9 cellular contexts compared by ENCODE assay signal in genomic region chr1:5298376-5298775, GRCh38.
"Had no signal": no experiment of that assay in that cellular context is flagged by ENCODE, and none has a peak within 500 bp of the region (broad histone marks: within the 10 kb centered on the region; RNA-seq: fewer than 3 reads in every experiment).

No MANE protein-coding gene starts in this region.

- DNase-seq: GM23248, GOT3, H7, HFFc6 had no signal

- H3K4me1 ChIP-seq: HAP-1 had no signal

- ATAC-seq: HCT116, HepG2 had no signal

- H3K36me3 Mint-ChIP-seq: IgD-negative memory B cell had no signal

- H3K27ac ChIP-seq: GM23248, HL-60 had no signal

- H3K4me3 Mint-ChIP-seq: HFFc6, IgD-negative memory B cell had no signal

- H3K9ac ChIP-seq: GM23248 had no signal

- H3K4me3 ChIP-seq: GM23248, HAP-1 had no signal

- H3K27me3 Mint-ChIP-seq: IgD-negative memory B cell had no signal

- H2AFZ ChIP-seq: GM23248 had no signal

- H3K4me1 Mint-ChIP-seq: IgD-negative memory B cell had no signal

- H3K27ac Mint-ChIP-seq: HFFc6, IgD-negative memory B cell had no signal

- H3K9me3 ChIP-seq: HAP-1 had no signal

- H3K36me3 ChIP-seq: HAP-1 had no signal

- H3K9me3 Mint-ChIP-seq: IgD-negative memory B cell had no signal
